ENCODE assay signal across 1 cellular context in the genomic region with DNA sequence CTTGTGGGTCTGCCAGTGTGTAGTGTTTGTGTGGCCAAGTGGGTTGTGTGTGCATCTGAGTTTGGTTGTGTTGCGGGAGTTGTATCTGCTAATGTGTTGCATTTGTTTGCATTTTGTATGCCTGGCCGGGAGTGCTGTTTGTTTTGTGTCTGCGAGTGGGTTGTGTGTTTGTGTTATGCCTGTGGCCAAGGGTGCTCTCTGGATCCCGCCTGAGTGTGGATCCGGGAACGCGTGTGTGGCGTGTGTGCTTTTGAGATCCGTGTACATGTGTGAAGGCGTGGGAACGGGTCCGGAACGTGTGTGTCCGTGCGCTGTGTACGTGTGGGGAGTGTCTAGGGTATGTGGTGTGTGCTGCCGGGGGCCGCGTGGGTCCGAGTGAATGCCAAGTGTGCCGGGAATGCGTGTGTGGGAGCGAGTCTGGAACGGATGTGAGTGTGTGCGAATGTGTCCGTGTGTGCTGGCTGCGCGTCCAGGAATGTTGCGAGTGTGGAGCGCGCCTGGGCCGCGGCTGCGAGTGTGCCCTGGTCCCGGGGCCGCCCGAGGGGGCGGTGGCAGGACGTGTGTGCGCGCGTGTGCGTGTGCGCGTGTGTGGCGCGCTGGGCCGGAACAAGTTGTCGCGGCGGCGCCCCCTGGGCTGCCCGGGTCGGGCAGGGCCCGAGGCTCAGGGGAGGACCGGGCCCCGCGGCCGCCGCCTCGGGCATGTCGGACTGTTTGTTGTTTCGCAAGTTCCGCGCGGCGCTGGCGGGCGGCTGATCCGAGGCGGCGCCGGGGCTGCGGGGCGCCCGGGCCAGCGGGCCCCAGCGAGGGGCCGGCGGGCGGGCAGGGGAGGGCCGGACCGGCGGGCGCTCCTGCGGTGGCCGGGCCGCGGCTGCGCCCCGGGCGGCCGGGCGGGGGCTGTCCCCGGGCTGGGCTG.
TF ChIP-seq lines count a peak whose summit lies in the region.

No MANE protein-coding gene starts in this region.

TF ChIP-seq in HEK293T, 16 proteins besides CTCF, POLR2A, EP300 and RAD21 (continued from another document):
- TF ChIP-seq PKNOX1 (IDR thresholded peaks at IDR 0.05) (no peak), CTBP1 (IDR thresholded peaks at IDR 0.05; ENCODE audit: borderline replicate concordance) (peak; percentile 48; the same call in 1 of the 2 replicates), HDGF (IDR thresholded peaks at IDR 0.05; ENCODE audit: borderline replicate concordance) (no peak), TARDBP (IDR thresholded peaks at IDR 0.05) (peak; percentile 98), L3MBTL2 (conservative IDR thresholded peaks at IDR 0.05) (peak; percentile 37; the same call in 1 of the 2 replicates)
